Comparison of ENCODE assay signal across 1 cellular context in the genomic region with DNA sequence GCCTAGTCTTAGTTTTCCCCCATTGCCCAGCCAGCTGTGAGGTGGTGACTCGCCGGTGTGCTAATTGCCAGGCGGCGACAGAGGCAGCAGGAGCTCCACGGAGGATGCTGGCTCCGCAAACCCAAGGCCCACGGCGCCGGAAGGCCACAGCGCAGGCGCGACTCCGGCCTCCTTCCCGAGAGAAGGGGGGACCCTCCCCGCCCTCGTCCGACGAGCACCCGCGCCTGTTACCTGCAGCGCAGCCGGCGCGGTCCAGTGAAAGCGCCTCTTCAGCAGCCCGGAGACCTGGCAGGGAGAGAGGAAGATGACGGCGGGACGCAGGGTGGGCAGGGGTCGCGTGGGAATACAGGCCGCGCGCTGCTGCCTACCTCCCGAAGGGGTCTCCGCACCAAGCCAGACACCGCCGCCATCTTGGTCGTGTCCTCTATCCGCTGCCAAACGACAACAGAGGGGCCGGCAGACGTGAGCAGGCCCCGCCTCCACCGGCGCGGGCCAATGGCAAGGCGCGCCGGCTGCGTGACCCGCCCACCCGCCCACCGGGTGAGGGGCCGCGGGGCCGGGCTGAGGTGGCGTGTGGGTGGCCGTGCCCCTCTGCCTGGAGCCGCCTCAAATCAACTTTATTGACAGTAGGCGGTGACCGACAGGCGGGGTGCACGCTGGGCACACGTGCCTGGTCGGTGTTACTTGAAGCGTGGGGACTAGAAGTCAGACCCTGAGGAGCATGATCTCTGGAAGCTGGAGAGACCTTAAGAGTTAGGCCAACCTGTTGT.
TF ChIP-seq lines count a peak whose summit lies in the region.

A gene (minus strand): TSS at position 433 of the 770 bp plus-strand sequence. CDS start 23 bp downstream, at position 410.

TF ChIP-seq in K562, 482 proteins besides CTCF, POLR2A, EP300 and RAD21 (continued from another document and continues in another):
- TF ChIP-seq, protein P1, sequence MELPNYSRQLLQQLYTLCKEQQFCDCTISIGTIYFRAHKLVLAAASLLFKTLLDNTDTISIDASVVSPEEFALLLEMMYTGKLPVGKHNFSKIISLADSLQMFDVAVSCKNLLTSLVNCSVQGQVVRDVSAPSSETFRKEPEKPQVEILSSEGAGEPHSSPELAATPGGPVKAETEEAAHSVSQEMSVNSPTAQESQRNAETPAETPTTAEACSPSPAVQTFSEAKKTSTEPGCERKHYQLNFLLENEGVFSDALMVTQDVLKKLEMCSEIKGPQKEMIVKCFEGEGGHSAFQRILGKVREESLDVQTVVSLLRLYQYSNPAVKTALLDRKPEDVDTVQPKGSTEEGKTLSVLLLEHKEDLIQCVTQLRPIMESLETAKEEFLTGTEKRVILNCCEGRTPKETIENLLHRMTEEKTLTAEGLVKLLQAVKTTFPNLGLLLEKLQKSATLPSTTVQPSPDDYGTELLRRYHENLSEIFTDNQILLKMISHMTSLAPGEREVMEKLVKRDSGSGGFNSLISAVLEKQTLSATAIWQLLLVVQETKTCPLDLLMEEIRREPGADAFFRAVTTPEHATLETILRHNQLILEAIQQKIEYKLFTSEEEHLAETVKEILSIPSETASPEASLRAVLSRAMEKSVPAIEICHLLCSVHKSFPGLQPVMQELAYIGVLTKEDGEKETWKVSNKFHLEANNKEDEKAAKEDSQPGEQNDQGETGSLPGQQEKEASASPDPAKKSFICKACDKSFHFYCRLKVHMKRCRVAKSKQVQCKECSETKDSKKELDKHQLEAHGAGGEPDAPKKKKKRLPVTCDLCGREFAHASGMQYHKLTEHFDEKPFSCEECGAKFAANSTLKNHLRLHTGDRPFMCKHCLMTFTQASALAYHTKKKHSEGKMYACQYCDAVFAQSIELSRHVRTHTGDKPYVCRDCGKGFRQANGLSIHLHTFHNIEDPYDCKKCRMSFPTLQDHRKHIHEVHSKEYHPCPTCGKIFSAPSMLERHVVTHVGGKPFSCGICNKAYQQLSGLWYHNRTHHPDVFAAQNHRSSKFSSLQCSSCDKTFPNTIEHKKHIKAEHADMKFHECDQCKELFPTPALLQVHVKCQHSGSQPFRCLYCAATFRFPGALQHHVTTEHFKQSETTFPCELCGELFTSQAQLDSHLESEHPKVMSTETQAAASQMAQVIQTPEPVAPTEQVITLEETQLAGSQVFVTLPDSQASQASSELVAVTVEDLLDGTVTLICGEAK (IDR thresholded peaks at IDR 0.05), result peak; percentile 89
- TF ChIP-seq, protein P1 (CRISPR knock-in tag; IDR thresholded peaks at IDR 0.05), result peak; percentile 73
- peak; percentile 72; the same call in 1 of the 2 replicates for TF ChIP-seq FOXK1 (CRISPR knock-in tag; IDR thresholded peaks at IDR 0.05; ENCODE audit: borderline replicate concordance)
- no peak for TF ChIP-seq ZNF184 (CRISPR knock-in tag; IDR thresholded peaks at IDR 0.05)
- 0 out of 2 replicates have a peak, but pooled peaks have one; percentile 30 for TF ChIP-seq MYNN (IDR thresholded peaks at IDR 0.05)
- TF ChIP-seq MYNN (CRISPR knock-in tag; IDR thresholded peaks at IDR 0.05), result no peak
- TF ChIP-seq, protein P2, sequence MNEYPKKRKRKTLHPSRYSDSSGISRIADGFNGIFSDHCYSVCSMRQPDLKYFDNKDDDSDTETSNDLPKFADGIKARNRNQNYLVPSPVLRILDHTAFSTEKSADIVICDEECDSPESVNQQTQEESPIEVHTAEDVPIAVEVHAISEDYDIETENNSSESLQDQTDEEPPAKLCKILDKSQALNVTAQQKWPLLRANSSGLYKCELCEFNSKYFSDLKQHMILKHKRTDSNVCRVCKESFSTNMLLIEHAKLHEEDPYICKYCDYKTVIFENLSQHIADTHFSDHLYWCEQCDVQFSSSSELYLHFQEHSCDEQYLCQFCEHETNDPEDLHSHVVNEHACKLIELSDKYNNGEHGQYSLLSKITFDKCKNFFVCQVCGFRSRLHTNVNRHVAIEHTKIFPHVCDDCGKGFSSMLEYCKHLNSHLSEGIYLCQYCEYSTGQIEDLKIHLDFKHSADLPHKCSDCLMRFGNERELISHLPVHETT (CRISPR knock-in tag; conservative IDR thresholded peaks at IDR 0.05 in 1 of 2, IDR thresholded peaks at IDR 0.05 in 1 of 2), result no peak
- TF ChIP-seq, protein P3, sequence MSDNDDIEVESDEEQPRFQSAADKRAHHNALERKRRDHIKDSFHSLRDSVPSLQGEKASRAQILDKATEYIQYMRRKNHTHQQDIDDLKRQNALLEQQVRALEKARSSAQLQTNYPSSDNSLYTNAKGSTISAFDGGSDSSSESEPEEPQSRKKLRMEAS (CRISPR knock-in tag; IDR thresholded peaks at IDR 0.05), result peak; percentile 84
- TF ChIP-seq POLR3G (IDR thresholded peaks at IDR 0.05; ENCODE audit: extremely low read depth, insufficient read length, insufficient replicate concordance), result no peak
- no peak for TF ChIP-seq HIVEP1 (CRISPR knock-in tag; IDR thresholded peaks at IDR 0.05)
- no peak for TF ChIP-seq KDM1A (IDR thresholded peaks at IDR 0.05)
- TF ChIP-seq, protein P4, sequence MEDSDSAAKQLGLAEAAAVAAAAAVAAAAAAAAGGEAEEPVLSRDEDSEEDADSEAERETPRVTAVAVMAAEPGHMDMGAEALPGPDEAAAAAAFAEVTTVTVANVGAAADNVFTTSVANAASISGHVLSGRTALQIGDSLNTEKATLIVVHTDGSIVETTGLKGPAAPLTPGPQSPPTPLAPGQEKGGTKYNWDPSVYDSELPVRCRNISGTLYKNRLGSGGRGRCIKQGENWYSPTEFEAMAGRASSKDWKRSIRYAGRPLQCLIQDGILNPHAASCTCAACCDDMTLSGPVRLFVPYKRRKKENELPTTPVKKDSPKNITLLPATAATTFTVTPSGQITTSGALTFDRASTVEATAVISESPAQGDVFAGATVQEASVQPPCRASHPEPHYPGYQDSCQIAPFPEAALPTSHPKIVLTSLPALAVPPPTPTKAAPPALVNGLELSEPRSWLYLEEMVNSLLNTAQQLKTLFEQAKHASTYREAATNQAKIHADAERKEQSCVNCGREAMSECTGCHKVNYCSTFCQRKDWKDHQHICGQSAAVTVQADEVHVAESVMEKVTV (CRISPR knock-in tag; IDR thresholded peaks at IDR 0.05), result no peak
- TF ChIP-seq ZKSCAN8 (CRISPR knock-in tag; IDR thresholded peaks at IDR 0.05), result no peak
- peak; percentile 93 for TF ChIP-seq POLR2G (IDR thresholded peaks at IDR 0.05; ENCODE audit: low read depth, low read length)
- TF ChIP-seq ZNF778 (CRISPR knock-in tag; IDR thresholded peaks at IDR 0.05), result no peak
- TF ChIP-seq ZNF165 (CRISPR knock-in tag; IDR thresholded peaks at IDR 0.05; ENCODE audit: borderline replicate concordance), result no peak
- TF ChIP-seq, protein P5, sequence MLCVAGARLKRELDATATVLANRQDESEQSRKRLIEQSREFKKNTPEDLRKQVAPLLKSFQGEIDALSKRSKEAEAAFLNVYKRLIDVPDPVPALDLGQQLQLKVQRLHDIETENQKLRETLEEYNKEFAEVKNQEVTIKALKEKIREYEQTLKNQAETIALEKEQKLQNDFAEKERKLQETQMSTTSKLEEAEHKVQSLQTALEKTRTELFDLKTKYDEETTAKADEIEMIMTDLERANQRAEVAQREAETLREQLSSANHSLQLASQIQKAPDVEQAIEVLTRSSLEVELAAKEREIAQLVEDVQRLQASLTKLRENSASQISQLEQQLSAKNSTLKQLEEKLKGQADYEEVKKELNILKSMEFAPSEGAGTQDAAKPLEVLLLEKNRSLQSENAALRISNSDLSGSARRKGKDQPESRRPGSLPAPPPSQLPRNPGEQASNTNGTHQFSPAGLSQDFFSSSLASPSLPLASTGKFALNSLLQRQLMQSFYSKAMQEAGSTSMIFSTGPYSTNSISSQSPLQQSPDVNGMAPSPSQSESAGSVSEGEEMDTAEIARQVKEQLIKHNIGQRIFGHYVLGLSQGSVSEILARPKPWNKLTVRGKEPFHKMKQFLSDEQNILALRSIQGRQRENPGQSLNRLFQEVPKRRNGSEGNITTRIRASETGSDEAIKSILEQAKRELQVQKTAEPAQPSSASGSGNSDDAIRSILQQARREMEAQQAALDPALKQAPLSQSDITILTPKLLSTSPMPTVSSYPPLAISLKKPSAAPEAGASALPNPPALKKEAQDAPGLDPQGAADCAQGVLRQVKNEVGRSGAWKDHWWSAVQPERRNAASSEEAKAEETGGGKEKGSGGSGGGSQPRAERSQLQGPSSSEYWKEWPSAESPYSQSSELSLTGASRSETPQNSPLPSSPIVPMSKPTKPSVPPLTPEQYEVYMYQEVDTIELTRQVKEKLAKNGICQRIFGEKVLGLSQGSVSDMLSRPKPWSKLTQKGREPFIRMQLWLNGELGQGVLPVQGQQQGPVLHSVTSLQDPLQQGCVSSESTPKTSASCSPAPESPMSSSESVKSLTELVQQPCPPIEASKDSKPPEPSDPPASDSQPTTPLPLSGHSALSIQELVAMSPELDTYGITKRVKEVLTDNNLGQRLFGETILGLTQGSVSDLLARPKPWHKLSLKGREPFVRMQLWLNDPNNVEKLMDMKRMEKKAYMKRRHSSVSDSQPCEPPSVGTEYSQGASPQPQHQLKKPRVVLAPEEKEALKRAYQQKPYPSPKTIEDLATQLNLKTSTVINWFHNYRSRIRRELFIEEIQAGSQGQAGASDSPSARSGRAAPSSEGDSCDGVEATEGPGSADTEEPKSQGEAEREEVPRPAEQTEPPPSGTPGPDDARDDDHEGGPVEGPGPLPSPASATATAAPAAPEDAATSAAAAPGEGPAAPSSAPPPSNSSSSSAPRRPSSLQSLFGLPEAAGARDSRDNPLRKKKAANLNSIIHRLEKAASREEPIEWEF (CRISPR knock-in tag; IDR thresholded peaks at IDR 0.05), result no peak
- TF ChIP-seq PHB (CRISPR knock-in tag; IDR thresholded peaks at IDR 0.05), result no peak
- TF ChIP-seq, protein P6, sequence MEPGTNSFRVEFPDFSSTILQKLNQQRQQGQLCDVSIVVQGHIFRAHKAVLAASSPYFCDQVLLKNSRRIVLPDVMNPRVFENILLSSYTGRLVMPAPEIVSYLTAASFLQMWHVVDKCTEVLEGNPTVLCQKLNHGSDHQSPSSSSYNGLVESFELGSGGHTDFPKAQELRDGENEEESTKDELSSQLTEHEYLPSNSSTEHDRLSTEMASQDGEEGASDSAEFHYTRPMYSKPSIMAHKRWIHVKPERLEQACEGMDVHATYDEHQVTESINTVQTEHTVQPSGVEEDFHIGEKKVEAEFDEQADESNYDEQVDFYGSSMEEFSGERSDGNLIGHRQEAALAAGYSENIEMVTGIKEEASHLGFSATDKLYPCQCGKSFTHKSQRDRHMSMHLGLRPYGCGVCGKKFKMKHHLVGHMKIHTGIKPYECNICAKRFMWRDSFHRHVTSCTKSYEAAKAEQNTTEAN (CRISPR knock-in tag; IDR thresholded peaks at IDR 0.05), result no peak
- TF ChIP-seq, protein P7, sequence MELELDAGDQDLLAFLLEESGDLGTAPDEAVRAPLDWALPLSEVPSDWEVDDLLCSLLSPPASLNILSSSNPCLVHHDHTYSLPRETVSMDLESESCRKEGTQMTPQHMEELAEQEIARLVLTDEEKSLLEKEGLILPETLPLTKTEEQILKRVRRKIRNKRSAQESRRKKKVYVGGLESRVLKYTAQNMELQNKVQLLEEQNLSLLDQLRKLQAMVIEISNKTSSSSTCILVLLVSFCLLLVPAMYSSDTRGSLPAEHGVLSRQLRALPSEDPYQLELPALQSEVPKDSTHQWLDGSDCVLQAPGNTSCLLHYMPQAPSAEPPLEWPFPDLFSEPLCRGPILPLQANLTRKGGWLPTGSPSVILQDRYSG (tag; conservative IDR thresholded peaks at IDR 0.05; ENCODE audit: low read depth), result no peak
- TF ChIP-seq MAFG (tag; conservative IDR thresholded peaks at IDR 0.05), result no peak
- TF ChIP-seq, protein P8, sequence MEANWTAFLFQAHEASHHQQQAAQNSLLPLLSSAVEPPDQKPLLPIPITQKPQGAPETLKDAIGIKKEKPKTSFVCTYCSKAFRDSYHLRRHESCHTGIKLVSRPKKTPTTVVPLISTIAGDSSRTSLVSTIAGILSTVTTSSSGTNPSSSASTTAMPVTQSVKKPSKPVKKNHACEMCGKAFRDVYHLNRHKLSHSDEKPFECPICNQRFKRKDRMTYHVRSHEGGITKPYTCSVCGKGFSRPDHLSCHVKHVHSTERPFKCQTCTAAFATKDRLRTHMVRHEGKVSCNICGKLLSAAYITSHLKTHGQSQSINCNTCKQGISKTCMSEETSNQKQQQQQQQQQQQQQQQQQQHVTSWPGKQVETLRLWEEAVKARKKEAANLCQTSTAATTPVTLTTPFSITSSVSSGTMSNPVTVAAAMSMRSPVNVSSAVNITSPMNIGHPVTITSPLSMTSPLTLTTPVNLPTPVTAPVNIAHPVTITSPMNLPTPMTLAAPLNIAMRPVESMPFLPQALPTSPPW (CRISPR knock-in tag; IDR thresholded peaks at IDR 0.05), result peak; percentile 97
- TF ChIP-seq E2F3 (CRISPR knock-in tag; IDR thresholded peaks at IDR 0.05), result 0 out of 2 replicates have a peak, but pooled peaks have one; percentile 18
- no peak for TF ChIP-seq FOXM1 (IDR thresholded peaks at IDR 0.05; ENCODE audit: low read depth)
- no peak for TF ChIP-seq FOXM1 (CRISPR knock-in tag; IDR thresholded peaks at IDR 0.05; ENCODE audit: low read depth)
- no peak for TF ChIP-seq ZNF444 (CRISPR knock-in tag; IDR thresholded peaks at IDR 0.05)
- no peak for TF ChIP-seq ZNF384 (IDR thresholded peaks at IDR 0.05; ENCODE audit: low read depth, low read length)
- no peak for TF ChIP-seq SMC3 (conservative IDR thresholded peaks at IDR 0.05; ENCODE audit: insufficient read depth, low read depth, low read length)
- no peak; the same call in 1 of the 2 replicates for TF ChIP-seq GABPA (tag; conservative IDR thresholded peaks at IDR 0.05; ENCODE audit: low read depth)
- no peak for TF ChIP-seq ZNF143 (CRISPR knock-in tag; IDR thresholded peaks at IDR 0.05)
- no peak for TF ChIP-seq NFIX (CRISPR knock-in tag; IDR thresholded peaks at IDR 0.05; ENCODE audit: low read depth)
- TF ChIP-seq KAT2B (IDR thresholded peaks at IDR 0.05; ENCODE audit: low read depth, low read length), result no peak
